Comparison of ENCODE assay signal across 6 cellular contexts in genomic region chr19:41376998-41377365, GRCh38. TPM values are rescaled to one million over a fixed set of nuclear protein-coding genes. Genes with fewer than 3 reads are reported as not detected.
DNase-seq lines count a peak whose midpoint lies in the region; ATAC-seq and TF ChIP-seq lines count a peak whose summit lies in the region.

No MANE protein-coding gene starts in this region.

- TF ChIP-seq CTCF in GM12864 (IDR thresholded peaks at IDR 0.05; ENCODE audit: low read depth, low read length, missing control alignments) (no peak), body of pancreas (IDR thresholded peaks at IDR 0.05) (no peak)

- H3K27me3 ChIP-seq in body of pancreas: no peaks in the 10 kb centered on the region

- H3K4me1 Mint-ChIP-seq in naive thymus-derived CD8-positive, alpha-beta T cell: peaks cover 16 to 28% (median 26%) of the 10 kb centered on the region in 4 donors

- no peaks in the 10 kb centered on the region for H3K36me3 Mint-ChIP-seq in naive thymus-derived CD8-positive, alpha-beta T cell

- POLR2A ChIA-PET in naive thymus-derived CD8-positive, alpha-beta T cell (lab: Charles Lee): interaction anchor here (1.0 to 3.6 kb wide), 5 partner anchors 12 to 68 kb away, joined by 3 to 11 read pairs (median 4); partner anchors contain the start of genes B9D2 and CCDC97

- intact Hi-C loops in body of pancreas (cut with DNase I): no loop called here

- 41 to 44% methylated on average over 8 of the region's 8 CpGs for WGBS in body of pancreas, 2 donors

- H3K27ac Mint-ChIP-seq in naive thymus-derived CD8-positive, alpha-beta T cell: peak overlapping the region; percentile 70 to 91 (median 88)

- H3K36me3 ChIP-seq in body of pancreas (replicated peaks in 1 of 2; ENCODE audit: insufficient read depth in 1 of 2, low read depth in 2 of 2): no peaks in the 10 kb centered on the region

- no peak for DNase-seq in GM12864 (ENCODE audit: low read depth)
- DNase-seq in body of pancreas: peak in 1 of 4 donors; percentile 10
- no peak for DNase-seq in naive thymus-derived CD8-positive, alpha-beta T cell

- H3K27me3 Mint-ChIP-seq in naive thymus-derived CD8-positive, alpha-beta T cell: no peaks in the 10 kb centered on the region

- H3K27ac ChIP-seq in body of pancreas: peak overlapping the region; percentile 45 to 73 (median 70)

- peak overlapping the region; percentile 59 to 94 (median 87) for H3K4me3 Mint-ChIP-seq in naive thymus-derived CD8-positive, alpha-beta T cell

- TF ChIP-seq POLR2A in body of pancreas (IDR thresholded peaks at IDR 0.05): no peak

- H3K4me3 ChIP-seq in GM12864 (ENCODE audit: low read depth, low read length) (peak overlapping the region; percentile 56; the same call in 1 of the 2 replicates), body of pancreas (peak overlapping the region in 1 of 2 donors; percentile 32)

- H3K9me3 ChIP-seq in body of pancreas: no peaks in the 10 kb centered on the region

- no peaks in the 10 kb centered on the region for H3K9me3 Mint-ChIP-seq in naive thymus-derived CD8-positive, alpha-beta T cell

- peaks cover 31% of the 10 kb centered on the region for H3K4me1 ChIP-seq in body of pancreas

- peak; percentile 24 for ATAC-seq in body of pancreas
- ATAC-seq in naive thymus-derived CD8-positive, alpha-beta T cell: peak; percentile 32 to 44
- no peak for ATAC-seq in GM19023 (IDR thresholded peaks at IDR 0.05; ENCODE audit: unreplicated experiment)
- no peak for ATAC-seq in HG03039 (IDR thresholded peaks at IDR 0.05; ENCODE audit: unreplicated experiment)
- ATAC-seq in HG03469 (IDR thresholded peaks at IDR 0.05; ENCODE audit: unreplicated experiment): no peak

RNA-seq across cellular contexts. Expression of gene TMEM91, which starts 0.6 kb away (rescaled TPM):
- 10 to 100 TPM in 1 of 2 donors, 1 to 10 TPM in 1; 7.5 to 15.5 TPM for total RNA-seq in body of pancreas
- total RNA-seq in naive thymus-derived CD8-positive, alpha-beta T cell: 1 to 10 TPM; 9.9 TPM
- polyA plus RNA-seq in naive thymus-derived CD8-positive, alpha-beta T cell: 1 to 10 TPM; 3.6 to 8.3 (median 5.0) TPM

RNA-seq across cellular contexts. Expression of gene B9D2, which starts 13.0 kb away (rescaled TPM):
- 1 to 10 TPM in 1 of 2 donors, under 1 TPM in 1; 0.52 to 5.3 TPM for total RNA-seq in body of pancreas
- total RNA-seq in naive thymus-derived CD8-positive, alpha-beta T cell: 10 to 100 TPM; 15.0 to 17.3 TPM
- polyA plus RNA-seq in naive thymus-derived CD8-positive, alpha-beta T cell: 10 to 100 TPM; 12.6 to 20.9 (median 19.8) TPM

RNA-seq across cellular contexts. Expression of gene EXOSC5, which starts 20.2 kb away (rescaled TPM):
- total RNA-seq in body of pancreas: 10 to 100 TPM in 1 of 2 donors, 1 to 10 TPM in 1; 4.3 to 22.8 TPM
- 10 to 100 TPM; 18.3 to 22.9 TPM for total RNA-seq in naive thymus-derived CD8-positive, alpha-beta T cell
- polyA plus RNA-seq in naive thymus-derived CD8-positive, alpha-beta T cell: 10 to 100 TPM; 69.0 to 88.0 (median 84.8) TPM

RNA-seq across cellular contexts. Expression of gene BCKDHA, which starts 20.6 kb away (rescaled TPM):
- 10 to 100 TPM; 15.2 to 17.9 TPM for total RNA-seq in body of pancreas
- 10 to 100 TPM; 15.9 to 18.7 TPM for total RNA-seq in naive thymus-derived CD8-positive, alpha-beta T cell
- polyA plus RNA-seq in naive thymus-derived CD8-positive, alpha-beta T cell: 10 to 100 TPM; 51.8 to 67.3 (median 53.8) TPM

RNA-seq across cellular contexts. Expression of gene TGFB1, which starts 23.3 kb away (rescaled TPM):
- total RNA-seq in body of pancreas: 10 to 100 TPM in 1 of 2 donors, 1 to 10 TPM in 1; 7.8 to 17.1 TPM
- 10 to 100 TPM; 83.6 to 85.6 TPM for total RNA-seq in naive thymus-derived CD8-positive, alpha-beta T cell
- 10 to 100 TPM; 30.5 to 45.4 (median 34.5) TPM for polyA plus RNA-seq in naive thymus-derived CD8-positive, alpha-beta T cell

Comparison
In these comparisons a context has a peak if more than half of its experiments do, and no peak if none do; other contexts are left out.
1. ATAC-seq: peak in body of pancreas (single experiment) and naive thymus-derived CD8-positive, alpha-beta T cell (2 of 2); none in GM19023 (single experiment), HG03039 (single experiment) and HG03469 (single experiment).